ENCODE assay signal across 8 cellular contexts in genomic region chr7:104207348-104207730, GRCh38. TPM values are rescaled to one million over a fixed set of nuclear protein-coding genes. Genes with fewer than 3 reads are reported as not detected.
A peak's percentile ranks its signal among the peaks of the same experiment; 100 is the strongest.
DNase-seq lines count a peak whose midpoint lies in the region; ATAC-seq and TF ChIP-seq lines count a peak whose summit lies in the region.

No MANE protein-coding gene starts in this region.

- H3K9me3 ChIP-seq in T-helper 17 cell (ENCODE audit: control insufficient read depth, low read length, poor library complexity, severe bottlenecking) = no peaks in the 10 kb centered on the region

- H3K4me3 Mint-ChIP-seq in T-helper 17 cell (peak overlapping the region; percentile 96), osteocyte (ENCODE audit: unreplicated experiment) (peak overlapping the region; percentile 87)

- no peaks in the 10 kb centered on the region for H3K27me3 ChIP-seq in BJ (ENCODE audit: control insufficient read depth, insufficient read depth, low read length)

- POLR2A ChIA-PET in BJ (lab: Charles Lee) = no interaction called here

- DNase-seq in BJ (ENCODE audit: low read depth) = no peak
- no peak for DNase-seq in T-helper 17 cell
- peak in 1 of 2 donors; percentile 24 for DNase-seq in foreskin fibroblast
- no peak for DNase-seq in osteocyte (ENCODE audit: extremely low spot score, unreplicated experiment)
- no peak for DNase-seq in middle frontal gyrus (ENCODE audit: extremely low spot score, low spot score)
- no peak for DNase-seq in NK-92 treated with Interleukin-12 subunit alpha and Interleukin-12 subunit beta, amount 100 ng/mL, for 24 hours (lab: John Stamatoyannopoulos, UW)

- H3K27ac Mint-ChIP-seq in T-helper 17 cell (peak overlapping the region; percentile 96), osteocyte (ENCODE audit: unreplicated experiment) (peak overlapping the region; percentile 98)

- peaks cover 3% of the 10 kb centered on the region for H3K9me3 Mint-ChIP-seq in osteocyte (ENCODE audit: unreplicated experiment)

- no peak for TF ChIP-seq CTCF in BJ (IDR thresholded peaks at IDR 0.05; ENCODE audit: insufficient read depth, low read depth, low read length)
- no peak for TF ChIP-seq CTCF in foreskin fibroblast (IDR thresholded peaks at IDR 0.05; ENCODE audit: low read depth, low read length)
- no peak for TF ChIP-seq CTCF in osteocyte (IDR thresholded peaks at IDR 0.05)

- ATAC-seq in GM18868 (IDR thresholded peaks at IDR 0.05; ENCODE audit: unreplicated experiment) (peak; percentile 29), HG03097 (IDR thresholded peaks at IDR 0.05; ENCODE audit: low FRiP score, unreplicated experiment) (peak; percentile 23), T-helper 17 cell (peak; percentile 60)

- H3K4me1 Mint-ChIP-seq in T-helper 17 cell (peaks cover 27% of the 10 kb centered on the region), osteocyte (ENCODE audit: unreplicated experiment) (peaks cover 35% of the 10 kb centered on the region)

- peaks cover 23% of the 10 kb centered on the region for H3K27me3 Mint-ChIP-seq in T-helper 17 cell
- peaks cover 1% of the 10 kb centered on the region for H3K27me3 Mint-ChIP-seq in osteocyte (ENCODE audit: unreplicated experiment)

- H3K36me3 Mint-ChIP-seq in T-helper 17 cell (ENCODE audit: low read depth) = peaks cover 6% of the 10 kb centered on the region
- peaks cover 8% of the 10 kb centered on the region for H3K36me3 Mint-ChIP-seq in osteocyte (ENCODE audit: unreplicated experiment)

- CTCF ChIA-PET in BJ (lab: Yijun Ruan, JAX) = interaction anchor here (0.8 to 1.5 kb wide), 2 partner anchors 17 to 60 kb away, joined by 3 to 4 read pairs; no protein-coding TSS in a partner anchor

- peaks cover 5% of the 10 kb centered on the region; the same call in 1 of the 2 replicates for H3K36me3 ChIP-seq in BJ (ENCODE audit: control insufficient read depth, insufficient read depth, low read length)

- H3K4me3 ChIP-seq in BJ (ENCODE audit: low read depth, low read length) = peak overlapping the region; percentile 98
- H3K4me3 ChIP-seq in foreskin fibroblast (ENCODE audit: low read depth in 1 of 2, low read length in 2 of 2) = peak overlapping the region; percentile 74 to 99

RNA-seq across cellular contexts. Expression of gene ORC5, which starts 0.5 kb away (rescaled TPM):
- 11.7 and 16.8 TPM in 2 replicates for polyA plus RNA-seq in BJ (2011; rRNA removed)
- 3.8 and 7.0 TPM in 2 replicates for polyA minus RNA-seq in BJ (2011; rRNA and poly(A)+ RNA removed)
- total RNA-seq in T-helper 17 cell (10 to 100 TPM; 13.2 to 15.6 TPM), osteocyte (18.8 and 20.0 TPM in 2 replicates)
